22 cellular contexts compared by ENCODE assay signal in the genomic region with DNA sequence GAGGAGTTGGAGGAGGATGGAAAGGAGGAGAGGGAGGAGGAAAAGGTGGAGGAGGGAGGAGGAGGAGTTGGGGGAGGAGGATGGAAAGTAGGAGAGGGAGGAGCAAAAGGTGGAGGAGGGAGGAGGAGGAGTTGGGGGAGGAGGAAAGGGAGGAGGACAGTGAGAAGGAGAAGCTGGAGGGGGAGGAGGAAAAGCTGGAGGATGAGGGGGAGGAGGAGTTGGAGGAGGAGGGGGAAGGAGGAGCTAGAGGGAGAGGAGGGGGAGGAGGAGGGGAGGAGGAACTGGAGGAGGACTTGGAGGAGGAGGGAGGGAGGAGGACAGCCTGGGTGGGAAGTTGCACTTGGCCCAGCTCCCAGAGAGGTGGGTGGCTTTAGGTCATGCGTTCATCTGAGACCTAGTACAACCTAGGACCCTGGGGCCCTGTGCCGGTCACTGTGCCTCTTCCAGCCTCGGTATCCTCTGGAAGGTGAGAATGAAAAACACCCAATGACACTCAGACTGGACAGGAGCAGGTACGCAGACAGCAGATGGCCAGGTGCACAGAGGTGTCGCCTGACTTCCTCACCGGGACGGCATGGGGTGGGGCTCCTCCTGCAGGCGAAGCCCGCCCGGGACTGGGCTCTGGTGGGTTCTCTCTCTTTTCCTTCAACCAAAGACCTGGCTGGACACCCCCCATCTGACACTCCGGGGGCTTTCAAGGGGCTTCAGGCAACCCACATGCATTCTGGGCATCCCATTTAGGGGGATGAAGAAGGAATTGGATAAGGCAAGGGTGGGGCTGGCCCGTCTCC. TPM values are rescaled to one million over a fixed set of nuclear protein-coding genes. Genes with fewer than 3 reads are reported as not detected.
DNase-seq lines count a peak whose midpoint lies in the region; ATAC-seq and TF ChIP-seq lines count a peak whose summit lies in the region.
"Had no signal": no experiment of that assay in that cellular context is flagged by ENCODE, and none has a peak within 500 bp of the region (broad histone marks: within the 10 kb centered on the region; RNA-seq: fewer than 3 reads in every experiment).

No MANE protein-coding gene starts in this region.

- H3K27ac ChIP-seq in heart right ventricle (peak overlapping the region in 1 of 10 donors; percentile 69), upper lobe of right lung (peak overlapping the region; percentile 73)
- H3K27ac ChIP-seq: epithelial cell of prostate, neutrophil had no signal

- WGBS in heart right ventricle, 2 donors: 84 to 90% methylated on average over 12 of the region's 12 CpGs

- no peak overlapping the region for H3K4me3 ChIP-seq in heart right ventricle
- no peak overlapping the region for H3K4me3 ChIP-seq in upper lobe of right lung
- H3K4me3 ChIP-seq: GM12878, lung, testis had no signal

- peak; percentile 22 for DNase-seq in left ventricle myocardium superior
- no peak for DNase-seq in heart right ventricle
- peak; percentile 65 for DNase-seq in RPMI8226
- DNase-seq in left kidney (ENCODE audit: low read depth, low spot score): peak; percentile 74
- DNase-seq in upper lobe of right lung: peak; percentile 60
- no peak for DNase-seq in T-helper 2 cell
- DNase-seq: activated CD4-positive, alpha-beta T cell treated with anti-CD3 and anti-CD28 coated beads, Interleukin-2, amount 10 ng/mL, durations not matched to agents 7 days and 5 days; immature natural killer cell; Karpas-422; NCI-H1105; NCI-H526; stimulated activated CD4-positive, alpha-beta T cell treated with anti-CD3 and anti-CD28 coated beads, Interleukin-4, amount 100 ng/mL, for 1 hour; stimulated activated naive CD4-positive, alpha-beta T cell; testis had no signal

- intact Hi-C loops in left ventricle myocardium superior (cut with micrococcal nuclease) (no loop called here), heart right ventricle (cut with DNase I) (no loop called here), upper lobe of right lung (cut with DNase I) (no loop called here)

- H3K27me3 ChIP-seq in heart right ventricle (peaks cover 0 to 10% (median 0%) of the 10 kb centered on the region in 7 donors), upper lobe of right lung (no peaks in the 10 kb centered on the region)
- H3K27me3 ChIP-seq: neutrophil, testis had no signal

- TF ChIP-seq CTCF in heart right ventricle (IDR thresholded peaks at IDR 0.05): no peak
- no peak for TF ChIP-seq CTCF in upper lobe of right lung (IDR thresholded peaks at IDR 0.05)

- H3K36me3 ChIP-seq in heart right ventricle (no peaks in the 10 kb centered on the region), upper lobe of right lung (no peaks in the 10 kb centered on the region)
- H3K36me3 ChIP-seq: neutrophil had no signal

- H3K4me1 ChIP-seq in heart right ventricle: peaks cover 10 to 28% (median 24%) of the 10 kb centered on the region in 9 donors
- H3K4me1 ChIP-seq in upper lobe of right lung: peaks cover 18% of the 10 kb centered on the region

- ATAC-seq in left ventricle myocardium superior (no peak), heart right ventricle (no peak), upper lobe of right lung (no peak), GM18502 (IDR thresholded peaks at IDR 0.05; ENCODE audit: poor library complexity, unreplicated experiment) (no peak), HG02852 (IDR thresholded peaks at IDR 0.05; ENCODE audit: unreplicated experiment) (no peak)
- ATAC-seq: activated naive CD4-positive, alpha-beta T cell treated with anti-CD3 and anti-CD28 coated beads, Interleukin-2, amount 50 U/mL, for 72 hours; GM12878 had no signal

- no peaks in the 10 kb centered on the region for H3K9me3 ChIP-seq in heart right ventricle
- H3K9me3 ChIP-seq in upper lobe of right lung: no peaks in the 10 kb centered on the region
- H3K9me3 ChIP-seq: neutrophil, testis had no signal

RNA-seq across cellular contexts. Expression of a gene that starts 12.2 kb away (rescaled TPM):
- 2.4 TPM for total RNA-seq in left ventricle myocardium superior
- total RNA-seq in heart right ventricle: 1 to 10 TPM; 1.3 to 7.0 (median 2.2) TPM
- 1 to 10 TPM; 4.9 to 5.6 TPM for polyA plus RNA-seq in heart right ventricle
- total RNA-seq in upper lobe of right lung: 11.4 TPM

RNA-seq across cellular contexts. Expression of a gene that starts 31.3 kb away (rescaled TPM):
- total RNA-seq in left ventricle myocardium superior (11.8 TPM), heart right ventricle (10 to 100 TPM in 9 of 10 donors, 1 to 10 TPM in 1; 8.8 to 12.6 (median 10.8) TPM), upper lobe of right lung (39.8 TPM)
- polyA plus RNA-seq in heart right ventricle: 10 to 100 TPM; 10.0 to 17.3 TPM

RNA-seq across cellular contexts. Expression of a gene that starts 33.7 kb away (rescaled TPM):
- total RNA-seq in left ventricle myocardium superior (not detected), heart right ventricle (not detected), upper lobe of right lung (not detected)
- not detected for polyA plus RNA-seq in heart right ventricle
- total RNA-seq: activated CD4-positive, alpha-beta T cell treated with anti-CD3 and anti-CD28 coated beads, Interleukin-2, amount 10 ng/mL, durations not matched to agents 7 days and 5 days; activated naive CD4-positive, alpha-beta T cell treated with anti-CD3 and anti-CD28 coated beads, Interleukin-2, amount 50 U/mL, for 72 hours; cerebellum; GM12878; lung; testis had no signal
- polyA plus RNA-seq: GM12878, immature natural killer cell, lung had no signal

RNA-seq across cellular contexts. Expression of a gene that starts 43.4 kb away (rescaled TPM):
- total RNA-seq in left ventricle myocardium superior: 5.1 TPM
- total RNA-seq in heart right ventricle: 1 to 10 TPM; 2.0 to 9.1 (median 4.3) TPM
- polyA plus RNA-seq in heart right ventricle: 1 to 10 TPM; 4.9 to 7.5 TPM
- total RNA-seq in upper lobe of right lung: 17.4 TPM
- total RNA-seq: activated CD4-positive, alpha-beta T cell treated with anti-CD3 and anti-CD28 coated beads, Interleukin-2, amount 10 ng/mL, durations not matched to agents 7 days and 5 days; GM12878 had no signal
- polyA plus RNA-seq: immature natural killer cell had no signal

Comparison
In these comparisons a context has a peak if more than half of its experiments do, and no peak if none do; other contexts are left out.
1. DNase-seq: peak in left ventricle myocardium superior (single experiment), RPMI8226 (single experiment), left kidney (single experiment) and upper lobe of right lung (single experiment); none in heart right ventricle (0 of 2) and T-helper 2 cell (0 of 5).